ENCODE assay signal across 1 cellular context in genomic region chr9:99298660-99299059, GRCh38.
TF ChIP-seq lines count a peak whose summit lies in the region.

No MANE protein-coding gene starts in this region.

TF ChIP-seq in WTC11, 78 proteins besides CTCF, POLR2A, EP300 and RAD21 (continued from another document):
- no peak for TF ChIP-seq E2F1 (CRISPR knock-in tag; IDR thresholded peaks at IDR 0.05)
- no peak for TF ChIP-seq ZBTB21 (CRISPR knock-in tag; IDR thresholded peaks at IDR 0.05; ENCODE audit: borderline replicate concordance)
- TF ChIP-seq ZNF121 (CRISPR knock-in tag; IDR thresholded peaks at IDR 0.05): no peak
- TF ChIP-seq HMGXB4 (CRISPR knock-in tag; IDR thresholded peaks at IDR 0.05): no peak
